ENCODE assay signal across 1 cellular context in the genomic region with DNA sequence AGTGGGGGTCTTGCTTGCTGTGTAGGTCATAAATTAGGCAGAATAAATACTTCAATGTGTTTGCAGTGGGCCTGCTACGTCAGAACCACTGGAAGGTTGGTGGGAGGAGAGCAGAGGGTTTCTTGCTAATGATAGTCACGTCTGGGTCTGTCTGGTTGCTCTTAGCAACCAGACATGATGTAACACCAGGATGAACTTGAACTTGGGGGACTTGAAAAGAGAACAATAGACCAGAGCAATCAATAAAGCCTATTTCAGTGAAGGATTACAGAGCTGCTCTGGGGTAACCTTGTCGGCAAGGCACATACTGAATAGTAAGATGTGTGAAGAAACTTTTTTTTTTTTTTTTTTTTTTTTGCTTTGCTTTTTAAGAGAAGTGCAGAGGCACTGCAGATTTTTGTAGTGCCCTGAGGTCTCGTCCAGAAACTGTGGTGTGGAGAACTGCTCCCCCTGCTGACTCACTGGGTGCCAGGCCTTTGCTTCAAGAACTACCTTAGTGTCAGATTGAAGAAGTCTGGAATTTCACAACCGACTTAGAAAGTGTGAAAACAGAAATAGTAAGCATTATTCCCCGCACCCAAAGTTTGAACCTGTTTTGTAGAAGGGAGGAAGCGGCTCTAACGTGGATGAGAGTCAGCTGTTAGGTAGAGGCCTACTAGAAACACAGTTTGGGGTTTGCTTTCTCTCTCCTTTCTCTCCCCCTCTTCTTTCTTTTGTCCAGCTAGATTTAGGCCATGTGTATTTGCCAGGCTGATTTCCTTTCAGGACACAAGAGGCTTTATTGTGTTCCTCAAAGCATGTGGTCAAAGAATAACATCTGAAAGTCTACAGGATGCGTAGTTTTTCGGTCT.
TF ChIP-seq lines count a peak whose summit lies in the region.

No MANE protein-coding gene starts in this region.

TF ChIP-seq in HepG2, 621 proteins besides CTCF, POLR2A, EP300 and RAD21 (continued from another document and continues in another):
- TF ChIP-seq, protein P1, sequence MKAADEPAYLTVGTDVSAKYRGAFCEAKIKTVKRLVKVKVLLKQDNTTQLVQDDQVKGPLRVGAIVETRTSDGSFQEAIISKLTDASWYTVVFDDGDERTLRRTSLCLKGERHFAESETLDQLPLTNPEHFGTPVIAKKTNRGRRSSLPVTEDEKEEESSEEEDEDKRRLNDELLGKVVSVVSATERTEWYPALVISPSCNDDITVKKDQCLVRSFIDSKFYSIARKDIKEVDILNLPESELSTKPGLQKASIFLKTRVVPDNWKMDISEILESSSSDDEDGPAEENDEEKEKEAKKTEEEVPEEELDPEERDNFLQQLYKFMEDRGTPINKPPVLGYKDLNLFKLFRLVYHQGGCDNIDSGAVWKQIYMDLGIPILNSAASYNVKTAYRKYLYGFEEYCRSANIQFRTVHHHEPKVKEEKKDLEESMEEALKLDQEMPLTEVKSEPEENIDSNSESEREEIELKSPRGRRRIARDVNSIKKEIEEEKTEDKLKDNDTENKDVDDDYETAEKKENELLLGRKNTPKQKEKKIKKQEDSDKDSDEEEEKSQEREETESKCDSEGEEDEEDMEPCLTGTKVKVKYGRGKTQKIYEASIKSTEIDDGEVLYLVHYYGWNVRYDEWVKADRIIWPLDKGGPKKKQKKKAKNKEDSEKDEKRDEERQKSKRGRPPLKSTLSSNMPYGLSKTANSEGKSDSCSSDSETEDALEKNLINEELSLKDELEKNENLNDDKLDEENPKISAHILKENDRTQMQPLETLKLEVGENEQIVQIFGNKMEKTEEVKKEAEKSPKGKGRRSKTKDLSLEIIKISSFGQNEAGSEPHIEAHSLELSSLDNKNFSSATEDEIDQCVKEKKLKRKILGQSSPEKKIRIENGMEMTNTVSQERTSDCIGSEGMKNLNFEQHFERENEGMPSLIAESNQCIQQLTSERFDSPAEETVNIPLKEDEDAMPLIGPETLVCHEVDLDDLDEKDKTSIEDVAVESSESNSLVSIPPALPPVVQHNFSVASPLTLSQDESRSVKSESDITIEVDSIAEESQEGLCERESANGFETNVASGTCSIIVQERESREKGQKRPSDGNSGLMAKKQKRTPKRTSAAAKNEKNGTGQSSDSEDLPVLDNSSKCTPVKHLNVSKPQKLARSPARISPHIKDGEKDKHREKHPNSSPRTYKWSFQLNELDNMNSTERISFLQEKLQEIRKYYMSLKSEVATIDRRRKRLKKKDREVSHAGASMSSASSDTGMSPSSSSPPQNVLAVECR (CRISPR knock-in tag; IDR thresholded peaks at IDR 0.05; ENCODE audit: borderline replicate concordance) = peak; percentile 13; the same call in 1 of the 2 replicates
- TF ChIP-seq NFIC (IDR thresholded peaks at IDR 0.05; ENCODE audit: low read length) = peak; percentile 57; the same call in 1 of the 2 replicates
- TF ChIP-seq, protein P2, sequence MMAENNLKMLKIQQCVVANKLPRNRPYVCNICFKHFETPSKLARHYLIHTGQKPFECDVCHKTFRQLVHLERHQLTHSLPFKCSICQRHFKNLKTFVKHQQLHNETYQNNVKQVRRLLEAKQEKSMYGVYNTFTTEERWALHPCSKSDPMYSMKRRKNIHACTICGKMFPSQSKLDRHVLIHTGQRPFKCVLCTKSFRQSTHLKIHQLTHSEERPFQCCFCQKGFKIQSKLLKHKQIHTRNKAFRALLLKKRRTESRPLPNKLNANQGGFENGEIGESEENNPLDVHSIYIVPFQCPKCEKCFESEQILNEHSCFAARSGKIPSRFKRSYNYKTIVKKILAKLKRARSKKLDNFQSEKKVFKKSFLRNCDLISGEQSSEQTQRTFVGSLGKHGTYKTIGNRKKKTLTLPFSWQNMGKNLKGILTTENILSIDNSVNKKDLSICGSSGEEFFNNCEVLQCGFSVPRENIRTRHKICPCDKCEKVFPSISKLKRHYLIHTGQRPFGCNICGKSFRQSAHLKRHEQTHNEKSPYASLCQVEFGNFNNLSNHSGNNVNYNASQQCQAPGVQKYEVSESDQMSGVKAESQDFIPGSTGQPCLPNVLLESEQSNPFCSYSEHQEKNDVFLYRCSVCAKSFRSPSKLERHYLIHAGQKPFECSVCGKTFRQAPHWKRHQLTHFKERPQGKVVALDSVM (CRISPR knock-in tag; IDR thresholded peaks at IDR 0.05) = no peak
- TF ChIP-seq CREB1 (IDR thresholded peaks at IDR 0.05) = peak; percentile 61; the same call in 1 of the 2 replicates
- TF ChIP-seq CREB1 (CRISPR knock-in tag; IDR thresholded peaks at IDR 0.05) = peak; percentile 59; the same call in 1 of the 2 replicates
- TF ChIP-seq ZFP36L1 (CRISPR knock-in tag; IDR thresholded peaks at IDR 0.05) = 0 out of 2 replicates have a peak, but pooled peaks have one; percentile 33
- peak; percentile 82 for TF ChIP-seq GATAD2A (CRISPR knock-in tag; IDR thresholded peaks at IDR 0.05)
- TF ChIP-seq TRIM24 (CRISPR knock-in tag; IDR thresholded peaks at IDR 0.05) = no peak
- no peak for TF ChIP-seq CC2D1A (CRISPR knock-in tag; IDR thresholded peaks at IDR 0.05)
- 0 out of 2 replicates have a peak, but pooled peaks have one; percentile 18 for TF ChIP-seq PATZ1 (CRISPR knock-in tag; IDR thresholded peaks at IDR 0.05)
- TF ChIP-seq ELF3 (CRISPR knock-in tag; IDR thresholded peaks at IDR 0.05) = peak; percentile 33; the same call in 1 of the 2 replicates
- 0 out of 2 replicates have a peak, but pooled peaks have one; percentile 25 for TF ChIP-seq HMG20B (CRISPR knock-in tag; conservative IDR thresholded peaks at IDR 0.05)
- TF ChIP-seq ATAD3A (CRISPR knock-in tag; IDR thresholded peaks at IDR 0.05) = no peak
- TF ChIP-seq, protein P3, sequence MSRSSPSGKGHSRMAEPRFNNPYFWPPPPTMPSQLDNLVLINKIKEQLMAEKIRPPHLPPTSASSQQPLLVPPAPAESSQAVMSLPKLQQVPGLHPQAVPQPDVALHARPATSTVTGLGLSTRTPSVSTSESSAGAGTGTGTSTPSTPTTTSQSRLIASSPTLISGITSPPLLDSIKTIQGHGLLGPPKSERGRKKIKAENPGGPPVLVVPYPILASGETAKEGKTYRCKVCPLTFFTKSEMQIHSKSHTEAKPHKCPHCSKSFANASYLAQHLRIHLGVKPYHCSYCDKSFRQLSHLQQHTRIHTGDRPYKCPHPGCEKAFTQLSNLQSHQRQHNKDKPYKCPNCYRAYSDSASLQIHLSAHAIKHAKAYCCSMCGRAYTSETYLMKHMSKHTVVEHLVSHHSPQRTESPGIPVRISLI (CRISPR knock-in tag; IDR thresholded peaks at IDR 0.05; ENCODE audit: borderline replicate concordance) = peak; percentile 89
- no peak for TF ChIP-seq KLF9 (CRISPR knock-in tag; IDR thresholded peaks at IDR 0.05; ENCODE audit: low read depth)
- peak; percentile 80 for TF ChIP-seq STAG1 (CRISPR knock-in tag; IDR thresholded peaks at IDR 0.05)
- TF ChIP-seq TP53 (CRISPR knock-in tag; conservative IDR thresholded peaks at IDR 0.05) = no peak
- TF ChIP-seq CREB3 (CRISPR knock-in tag; IDR thresholded peaks at IDR 0.05) = no peak
- TF ChIP-seq HMGA1 (CRISPR knock-in tag; conservative IDR thresholded peaks at IDR 0.05) = no peak
- peak; percentile 70 for TF ChIP-seq SMC3 (IDR thresholded peaks at IDR 0.05; ENCODE audit: low read length)
- TF ChIP-seq ZNF431 (CRISPR knock-in tag; IDR thresholded peaks at IDR 0.05; ENCODE audit: borderline replicate concordance, low read depth) = no peak
- peak; percentile 98 for TF ChIP-seq SOX5 (CRISPR knock-in tag; IDR thresholded peaks at IDR 0.05; ENCODE audit: borderline replicate concordance)
- TF ChIP-seq NR2C2 (CRISPR knock-in tag; IDR thresholded peaks at IDR 0.05; ENCODE audit: borderline replicate concordance) = 0 out of 2 replicates have a peak, but pooled peaks have one; percentile 28
- peak; percentile 29; the same call in 1 of the 2 replicates for TF ChIP-seq SALL1 (CRISPR knock-in tag; IDR thresholded peaks at IDR 0.05)
- TF ChIP-seq SMYD3 (CRISPR knock-in tag; IDR thresholded peaks at IDR 0.05) = no peak
- no peak for TF ChIP-seq ZNF720 (CRISPR knock-in tag; IDR thresholded peaks at IDR 0.05)
- TF ChIP-seq ZNF609 (CRISPR knock-in tag; IDR thresholded peaks at IDR 0.05; ENCODE audit: borderline replicate concordance) = peak; percentile 58
- TF ChIP-seq HOXA3 (CRISPR knock-in tag; IDR thresholded peaks at IDR 0.05) = peak; percentile 49; the same call in 1 of the 2 replicates
- 0 out of 2 replicates have a peak, but pooled peaks have one; percentile 21 for TF ChIP-seq ZSCAN25 (CRISPR knock-in tag; IDR thresholded peaks at IDR 0.05)
- peak; percentile 90 for TF ChIP-seq ONECUT2 (CRISPR knock-in tag; IDR thresholded peaks at IDR 0.05)
- TF ChIP-seq NFKBIZ (CRISPR knock-in tag; IDR thresholded peaks at IDR 0.05) = 0 out of 2 replicates have a peak, but pooled peaks have one; percentile 58
- no peak for TF ChIP-seq EED (CRISPR knock-in tag; IDR thresholded peaks at IDR 0.05)
- peak; percentile 51; the same call in 1 of the 2 replicates for TF ChIP-seq MED1 (CRISPR knock-in tag; IDR thresholded peaks at IDR 0.05)
- TF ChIP-seq RFX1 (IDR thresholded peaks at IDR 0.05) = peak; percentile 81
- TF ChIP-seq ZNF567 (CRISPR knock-in tag; IDR thresholded peaks at IDR 0.05; ENCODE audit: borderline replicate concordance) = no peak
- 0 out of 2 replicates have a peak, but pooled peaks have one; percentile 19 for TF ChIP-seq ZSCAN9 (CRISPR knock-in tag; IDR thresholded peaks at IDR 0.05; ENCODE audit: borderline replicate concordance)
- TF ChIP-seq ZNF337 (CRISPR knock-in tag; IDR thresholded peaks at IDR 0.05; ENCODE audit: borderline replicate concordance, low read depth) = no peak
- peak; percentile 74 for TF ChIP-seq HMG20A (CRISPR knock-in tag; IDR thresholded peaks at IDR 0.05; ENCODE audit: borderline replicate concordance)
- peak; percentile 100 for TF ChIP-seq RBM22 (optimal IDR thresholded peaks at IDR 0.05; ENCODE audit: low read length)
- TF ChIP-seq ZKSCAN8 (CRISPR knock-in tag; IDR thresholded peaks at IDR 0.05; ENCODE audit: borderline replicate concordance) = 0 out of 2 replicates have a peak, but pooled peaks have one; percentile 23
- peak; percentile 64 for TF ChIP-seq HDAC2 (CRISPR knock-in tag; IDR thresholded peaks at IDR 0.05)
